Comparison of ENCODE assay signal across 8 cellular contexts in the genomic region with DNA sequence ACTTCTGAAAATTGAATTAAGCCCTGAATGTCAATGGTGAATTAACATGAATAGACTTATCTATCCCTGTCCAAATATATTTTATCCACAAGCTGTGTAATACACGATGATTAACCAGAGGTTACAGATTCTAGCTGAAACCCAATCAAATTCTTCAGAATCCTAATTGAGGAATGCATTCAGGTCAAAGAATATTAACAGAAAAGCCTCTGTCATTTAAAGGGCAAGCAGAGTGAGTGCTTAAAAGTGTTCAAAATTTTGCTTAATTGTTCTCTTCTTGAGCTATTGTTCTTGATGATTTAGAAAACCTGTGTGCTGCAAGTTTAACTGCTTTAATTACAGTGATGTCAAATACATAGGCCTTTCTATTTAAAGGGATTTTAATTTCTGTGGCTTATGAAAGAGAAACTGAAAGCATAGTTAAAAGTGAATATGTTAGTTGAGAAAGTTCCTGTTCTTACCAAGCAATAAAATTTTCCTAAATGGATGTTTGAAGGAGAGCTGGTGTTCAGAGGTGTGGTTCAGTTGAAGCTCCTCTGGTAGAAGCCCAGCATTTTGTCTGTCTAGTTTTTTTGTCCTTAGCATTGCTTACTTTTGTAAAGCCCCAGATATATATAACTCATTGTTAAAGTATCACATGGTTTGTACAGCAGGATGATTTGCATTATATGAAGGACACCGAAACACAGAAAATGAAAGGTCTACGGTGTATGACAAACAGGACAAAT.
DNase-seq lines count a peak whose midpoint lies in the region; ATAC-seq and TF ChIP-seq lines count a peak whose summit lies in the region.

No MANE protein-coding gene starts in this region.

- no peaks in the 10 kb centered on the region for H3K9me2 ChIP-seq in hepatocyte (replicated peaks; ENCODE audit: insufficient read depth)

- no peak for TF ChIP-seq CTCF in HFFc6 (IDR thresholded peaks at IDR 0.05)
- no peak for TF ChIP-seq CTCF in hepatocyte (IDR thresholded peaks at IDR 0.05; ENCODE audit: poor library complexity)

- peak overlapping the region; percentile 20 for H3K4me2 ChIP-seq in hepatocyte

- peak overlapping the region; percentile 49; the same call in 1 of the 2 replicates for H3K4me3 Mint-ChIP-seq in HFFc6

- H3K27ac Mint-ChIP-seq in HFFc6: peak overlapping the region; percentile 44

- 92% methylated on average over 3 of the region's 3 CpGs for WGBS in hepatocyte (ENCODE audit: low lambda C conversion rate, missing lambda C conversion rate)

- H3K4me3 ChIP-seq in hepatocyte: no peak overlapping the region

- H3K36me3 ChIP-seq in hepatocyte (replicated peaks; ENCODE audit: insufficient read depth, low read depth): no peaks in the 10 kb centered on the region

- peak overlapping the region; percentile 1 for H2AFZ ChIP-seq in hepatocyte

- peaks cover 4% of the 10 kb centered on the region; the same call in 1 of the 2 replicates for H3K9me3 Mint-ChIP-seq in HFFc6

- H4K20me1 ChIP-seq in hepatocyte (ENCODE audit: insufficient read depth, poor library complexity, severe bottlenecking): no peaks in the 10 kb centered on the region

- H3K79me2 ChIP-seq in hepatocyte: no peaks in the 10 kb centered on the region

- peak; percentile 92 for ATAC-seq in GM18517 (IDR thresholded peaks at IDR 0.05; ENCODE audit: unreplicated experiment)

- DNase-seq in HFFc6 (no peak), NOMO-1 treated with DMSO at 0.1 percent for 48 hours (lab: John Stamatoyannopoulos, UW; ENCODE audit: unreplicated experiment) (peak; percentile 69), hepatocyte (ENCODE audit: low spot score) (no peak), GOT3 (lab: John Stamatoyannopoulos, UW) (no peak), 8988T (no peak), NCI-H1436 (lab: John Stamatoyannopoulos, UW) (no peak), NCI-H1694 treated with DMSO at 0.1 percent for 48 hours (lab: John Stamatoyannopoulos, UW) (no peak)

- no peaks in the 10 kb centered on the region for H3K36me3 Mint-ChIP-seq in HFFc6 (ENCODE audit: low read depth)

- H3K27ac ChIP-seq in hepatocyte: no peak overlapping the region

- no peaks in the 10 kb centered on the region for H3K27me3 ChIP-seq in hepatocyte

- H3K4me1 ChIP-seq in hepatocyte (ENCODE audit: insufficient read depth): no peaks in the 10 kb centered on the region

- H3K9me3 ChIP-seq in hepatocyte (ENCODE audit: low read depth): no peaks in the 10 kb centered on the region

- no peaks in the 10 kb centered on the region for H3K27me3 Mint-ChIP-seq in HFFc6 (ENCODE audit: insufficient read depth)

- H3K4me1 Mint-ChIP-seq in HFFc6 (ENCODE audit: low read depth): peaks cover 13% of the 10 kb centered on the region
